1 cellular context compared by ENCODE assay signal in the genomic region with DNA sequence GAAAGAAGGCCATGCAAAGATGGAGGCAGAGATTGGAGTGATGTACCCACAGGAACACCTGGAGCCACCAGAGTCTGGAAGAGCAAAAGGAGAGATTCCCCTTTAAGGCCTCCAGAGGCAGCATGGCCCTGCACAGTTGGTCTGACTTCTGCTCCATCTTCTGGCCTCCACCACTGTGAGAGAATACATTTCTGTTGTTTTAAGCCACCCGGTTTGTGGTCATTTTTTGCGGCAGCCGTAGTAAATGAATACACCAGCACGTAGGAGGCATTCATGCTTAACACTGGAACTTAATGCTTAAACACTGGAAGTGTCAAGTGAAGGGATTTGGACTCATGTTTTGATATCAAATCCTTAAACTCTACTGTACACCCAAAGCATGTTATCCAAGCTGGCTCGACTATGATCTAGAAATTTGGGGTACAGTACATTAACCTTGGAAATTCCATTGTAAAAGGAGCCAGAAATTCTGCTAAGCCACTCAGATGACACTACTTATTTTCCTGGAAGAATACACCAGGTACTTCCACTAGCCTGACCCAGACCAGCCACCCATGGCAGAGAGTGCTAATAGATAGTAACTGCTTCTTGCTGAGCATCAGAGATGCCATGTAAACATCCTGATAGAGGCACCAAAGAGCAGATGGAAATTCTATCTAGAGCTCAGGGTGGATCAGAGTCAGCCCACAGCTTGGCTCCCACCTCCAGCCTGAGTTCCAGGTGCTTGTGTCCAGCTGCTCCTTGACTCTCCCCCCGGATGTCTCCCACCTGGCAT.
TF ChIP-seq lines count a peak whose summit lies in the region.

No MANE protein-coding gene starts in this region.

TF ChIP-seq in GM23338, 12 proteins besides CTCF, POLR2A, EP300 and RAD21 (continued from another document):
- TF ChIP-seq ZNF462 (CRISPR knock-in tag; IDR thresholded peaks at IDR 0.05) (no peak), ZNF114 (CRISPR knock-in tag; IDR thresholded peaks at IDR 0.05) (no peak), POLR2AphosphoS5 (IDR thresholded peaks at IDR 0.05; ENCODE audit: low read depth) (no peak), ZNF331 (CRISPR knock-in tag; IDR thresholded peaks at IDR 0.05; ENCODE audit: low read depth) (no peak), JUNB (IDR thresholded peaks at IDR 0.05; ENCODE audit: unreplicated experiment) (no peak)
- TF ChIP-seq, protein P1, sequence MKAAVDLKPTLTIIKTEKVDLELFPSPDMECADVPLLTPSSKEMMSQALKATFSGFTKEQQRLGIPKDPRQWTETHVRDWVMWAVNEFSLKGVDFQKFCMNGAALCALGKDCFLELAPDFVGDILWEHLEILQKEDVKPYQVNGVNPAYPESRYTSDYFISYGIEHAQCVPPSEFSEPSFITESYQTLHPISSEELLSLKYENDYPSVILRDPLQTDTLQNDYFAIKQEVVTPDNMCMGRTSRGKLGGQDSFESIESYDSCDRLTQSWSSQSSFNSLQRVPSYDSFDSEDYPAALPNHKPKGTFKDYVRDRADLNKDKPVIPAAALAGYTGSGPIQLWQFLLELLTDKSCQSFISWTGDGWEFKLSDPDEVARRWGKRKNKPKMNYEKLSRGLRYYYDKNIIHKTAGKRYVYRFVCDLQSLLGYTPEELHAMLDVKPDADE (IDR thresholded peaks at IDR 0.05) = no peak
